Comparison of ENCODE assay signal across 9 cellular contexts in the genomic region with DNA sequence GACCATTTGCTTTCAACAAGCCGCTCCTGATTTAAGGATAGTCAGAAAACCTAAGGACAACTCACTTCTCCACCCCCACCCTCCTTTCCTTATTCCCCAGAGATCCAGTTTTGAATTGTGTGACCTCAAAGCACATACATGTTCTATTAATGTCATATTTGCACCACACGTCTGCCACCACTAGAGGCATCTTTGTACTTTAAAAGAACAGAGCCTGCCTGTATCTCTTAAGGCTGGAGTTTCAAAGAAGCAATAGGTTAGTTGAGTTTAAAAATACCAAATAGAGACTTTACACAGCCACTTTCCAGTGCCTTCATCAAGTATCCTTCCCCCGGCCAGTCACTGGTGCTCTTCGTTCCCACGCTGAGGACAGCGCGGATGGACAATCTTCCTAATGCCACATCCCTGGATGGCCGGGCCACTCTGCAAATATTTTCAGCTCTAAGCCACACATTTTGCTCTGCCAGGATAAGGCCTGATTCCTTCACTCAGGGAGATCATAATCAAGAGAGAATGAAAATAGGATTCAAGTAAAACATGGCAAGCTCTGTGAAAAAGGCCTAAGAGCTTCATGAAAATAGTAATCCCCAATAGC.
DNase-seq lines count a peak whose midpoint lies in the region; ATAC-seq and TF ChIP-seq lines count a peak whose summit lies in the region.
"Had no signal": no experiment of that assay in that cellular context is flagged by ENCODE, and none has a peak within 500 bp of the region (broad histone marks: within the 10 kb centered on the region; RNA-seq: fewer than 3 reads in every experiment).

No MANE protein-coding gene starts in this region.

- H3K36me3 ChIP-seq in ovary (no peaks in the 10 kb centered on the region), suprapubic skin (no peaks in the 10 kb centered on the region)

- H3K27ac Mint-ChIP-seq in activated T-helper 17 cell treated with anti-CD3 and anti-CD28 coated beads, Interleukin-2, amount 50 U/mL, for 72 hours: no peak overlapping the region

- no peaks in the 10 kb centered on the region for H3K27me3 ChIP-seq in ovary
- no peaks in the 10 kb centered on the region for H3K27me3 ChIP-seq in suprapubic skin

- no peak for TF ChIP-seq EP300 in ovary (IDR thresholded peaks at IDR 0.05)
- no peak for TF ChIP-seq EP300 in suprapubic skin (IDR thresholded peaks at IDR 0.05)

- 85 to 90% (median 88%) methylated on average over 8 of the region's 8 CpGs for WGBS in ovary, 3 donors
- WGBS in suprapubic skin: 87% methylated on average over 8 of the region's 8 CpGs

- H3K27me3 Mint-ChIP-seq in activated T-helper 17 cell treated with anti-CD3 and anti-CD28 coated beads, Interleukin-2, amount 50 U/mL, for 72 hours: peaks cover 12% of the 10 kb centered on the region

- H3K4me3 Mint-ChIP-seq in activated T-helper 17 cell treated with anti-CD3 and anti-CD28 coated beads, Interleukin-2, amount 50 U/mL, for 72 hours: no peak overlapping the region

- intact Hi-C loops in left colon (cut with DNase I, micrococcal nuclease) (no loop called here), ovary (cut with DNase I) (no loop called here)

- peak; percentile 79 for TF ChIP-seq CTCF in C4-2B (conservative IDR thresholded peaks at IDR 0.05)
- TF ChIP-seq CTCF in ovary (IDR thresholded peaks at IDR 0.05): no peak
- peak in 1 of 2 donors; percentile 30 for TF ChIP-seq CTCF in suprapubic skin (IDR thresholded peaks at IDR 0.05)

- no peak overlapping the region for H3K4me3 ChIP-seq in ovary
- H3K4me3 ChIP-seq in suprapubic skin: no peak overlapping the region
- H3K4me3 ChIP-seq: lung had no signal

- ATAC-seq in GM18907 (IDR thresholded peaks at IDR 0.05; ENCODE audit: unreplicated experiment) (peak; percentile 81), HG03159 (IDR thresholded peaks at IDR 0.05; ENCODE audit: unreplicated experiment) (peak; percentile 88), SK-N-SH treated with all-trans-retinoic acid at 6 μM for 48 hours (peak; percentile 82), left colon (peak; percentile 78)
- no peak for ATAC-seq in activated T-helper 17 cell treated with anti-CD3 and anti-CD28 coated beads, Interleukin-2, amount 50 U/mL, for 72 hours (replicated peaks)

- no peaks in the 10 kb centered on the region for H3K9me3 Mint-ChIP-seq in activated T-helper 17 cell treated with anti-CD3 and anti-CD28 coated beads, Interleukin-2, amount 50 U/mL, for 72 hours

- DNase-seq in left colon (peak in 1 of 2 donors; percentile 34), ovary (no peak), suprapubic skin (ENCODE audit: low spot score in 2 of 2) (no peak)

- peaks cover 13% of the 10 kb centered on the region for H3K4me1 ChIP-seq in ovary (ENCODE audit: insufficient read depth)
- H3K4me1 ChIP-seq in suprapubic skin: no peaks in the 10 kb centered on the region

- TF ChIP-seq POLR2A in ovary (IDR thresholded peaks at IDR 0.05) (no peak), suprapubic skin (IDR thresholded peaks at IDR 0.05) (no peak)

- H3K9me3 ChIP-seq in ovary: no peaks in the 10 kb centered on the region
- no peaks in the 10 kb centered on the region for H3K9me3 ChIP-seq in suprapubic skin

- no peaks in the 10 kb centered on the region for H3K36me3 Mint-ChIP-seq in activated T-helper 17 cell treated with anti-CD3 and anti-CD28 coated beads, Interleukin-2, amount 50 U/mL, for 72 hours (ENCODE audit: low read depth)

- no peak overlapping the region for H3K27ac ChIP-seq in C4-2B
- H3K27ac ChIP-seq in ovary: no peak overlapping the region
- H3K27ac ChIP-seq in suprapubic skin: no peak overlapping the region

- H3K4me1 Mint-ChIP-seq in activated T-helper 17 cell treated with anti-CD3 and anti-CD28 coated beads, Interleukin-2, amount 50 U/mL, for 72 hours: no peaks in the 10 kb centered on the region

TF ChIP-seq in SK-N-SH treated with all-trans-retinoic acid at 6 μM for 48 hours, 23 proteins besides CTCF, POLR2A, EP300 and RAD21:
- TF ChIP-seq BACH2 (CRISPR knock-in tag; IDR thresholded peaks at IDR 0.05; ENCODE audit: borderline replicate concordance) (no peak), SNAI2 (CRISPR knock-in tag; IDR thresholded peaks at IDR 0.05) (no peak), ZNF565 (CRISPR knock-in tag; conservative IDR thresholded peaks at IDR 0.05; ENCODE audit: low read depth) (no peak), ZFP30 (CRISPR knock-in tag; IDR thresholded peaks at IDR 0.05) (no peak), ARNTL (CRISPR knock-in tag; IDR thresholded peaks at IDR 0.05; ENCODE audit: borderline replicate concordance, low read depth) (no peak), ESRRG (CRISPR knock-in tag; IDR thresholded peaks at IDR 0.05) (no peak), CSDC2 (CRISPR knock-in tag; IDR thresholded peaks at IDR 0.05) (no peak), GLIS3 (CRISPR knock-in tag; IDR thresholded peaks at IDR 0.05) (no peak), OSR1 (CRISPR knock-in tag; IDR thresholded peaks at IDR 0.05) (no peak), ZNF8 (CRISPR knock-in tag; IDR thresholded peaks at IDR 0.05) (no peak), ISL1 (CRISPR knock-in tag; IDR thresholded peaks at IDR 0.05) (no peak), ZNF70 (CRISPR knock-in tag; IDR thresholded peaks at IDR 0.05) (no peak)
- TF ChIP-seq, protein P1, sequence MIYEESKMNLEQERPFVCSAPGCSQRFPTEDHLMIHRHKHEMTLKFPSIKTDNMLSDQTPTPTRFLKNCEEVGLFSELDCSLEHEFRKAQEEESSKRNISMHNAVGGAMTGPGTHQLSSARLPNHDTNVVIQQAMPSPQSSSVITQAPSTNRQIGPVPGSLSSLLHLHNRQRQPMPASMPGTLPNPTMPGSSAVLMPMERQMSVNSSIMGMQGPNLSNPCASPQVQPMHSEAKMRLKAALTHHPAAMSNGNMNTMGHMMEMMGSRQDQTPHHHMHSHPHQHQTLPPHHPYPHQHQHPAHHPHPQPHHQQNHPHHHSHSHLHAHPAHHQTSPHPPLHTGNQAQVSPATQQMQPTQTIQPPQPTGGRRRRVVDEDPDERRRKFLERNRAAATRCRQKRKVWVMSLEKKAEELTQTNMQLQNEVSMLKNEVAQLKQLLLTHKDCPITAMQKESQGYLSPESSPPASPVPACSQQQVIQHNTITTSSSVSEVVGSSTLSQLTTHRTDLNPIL (CRISPR knock-in tag; IDR thresholded peaks at IDR 0.05; ENCODE audit: low read depth): no peak
- TF ChIP-seq, protein P2, sequence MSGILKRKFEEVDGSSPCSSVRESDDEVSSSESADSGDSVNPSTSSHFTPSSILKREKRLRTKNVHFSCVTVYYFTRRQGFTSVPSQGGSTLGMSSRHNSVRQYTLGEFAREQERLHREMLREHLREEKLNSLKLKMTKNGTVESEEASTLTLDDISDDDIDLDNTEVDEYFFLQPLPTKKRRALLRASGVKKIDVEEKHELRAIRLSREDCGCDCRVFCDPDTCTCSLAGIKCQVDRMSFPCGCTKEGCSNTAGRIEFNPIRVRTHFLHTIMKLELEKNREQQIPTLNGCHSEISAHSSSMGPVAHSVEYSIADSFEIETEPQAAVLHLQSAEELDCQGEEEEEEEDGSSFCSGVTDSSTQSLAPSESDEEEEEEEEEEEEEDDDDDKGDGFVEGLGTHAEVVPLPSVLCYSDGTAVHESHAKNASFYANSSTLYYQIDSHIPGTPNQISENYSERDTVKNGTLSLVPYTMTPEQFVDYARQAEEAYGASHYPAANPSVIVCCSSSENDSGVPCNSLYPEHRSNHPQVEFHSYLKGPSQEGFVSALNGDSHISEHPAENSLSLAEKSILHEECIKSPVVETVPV (CRISPR knock-in tag; IDR thresholded peaks at IDR 0.05): no peak
- TF ChIP-seq, protein P3, sequence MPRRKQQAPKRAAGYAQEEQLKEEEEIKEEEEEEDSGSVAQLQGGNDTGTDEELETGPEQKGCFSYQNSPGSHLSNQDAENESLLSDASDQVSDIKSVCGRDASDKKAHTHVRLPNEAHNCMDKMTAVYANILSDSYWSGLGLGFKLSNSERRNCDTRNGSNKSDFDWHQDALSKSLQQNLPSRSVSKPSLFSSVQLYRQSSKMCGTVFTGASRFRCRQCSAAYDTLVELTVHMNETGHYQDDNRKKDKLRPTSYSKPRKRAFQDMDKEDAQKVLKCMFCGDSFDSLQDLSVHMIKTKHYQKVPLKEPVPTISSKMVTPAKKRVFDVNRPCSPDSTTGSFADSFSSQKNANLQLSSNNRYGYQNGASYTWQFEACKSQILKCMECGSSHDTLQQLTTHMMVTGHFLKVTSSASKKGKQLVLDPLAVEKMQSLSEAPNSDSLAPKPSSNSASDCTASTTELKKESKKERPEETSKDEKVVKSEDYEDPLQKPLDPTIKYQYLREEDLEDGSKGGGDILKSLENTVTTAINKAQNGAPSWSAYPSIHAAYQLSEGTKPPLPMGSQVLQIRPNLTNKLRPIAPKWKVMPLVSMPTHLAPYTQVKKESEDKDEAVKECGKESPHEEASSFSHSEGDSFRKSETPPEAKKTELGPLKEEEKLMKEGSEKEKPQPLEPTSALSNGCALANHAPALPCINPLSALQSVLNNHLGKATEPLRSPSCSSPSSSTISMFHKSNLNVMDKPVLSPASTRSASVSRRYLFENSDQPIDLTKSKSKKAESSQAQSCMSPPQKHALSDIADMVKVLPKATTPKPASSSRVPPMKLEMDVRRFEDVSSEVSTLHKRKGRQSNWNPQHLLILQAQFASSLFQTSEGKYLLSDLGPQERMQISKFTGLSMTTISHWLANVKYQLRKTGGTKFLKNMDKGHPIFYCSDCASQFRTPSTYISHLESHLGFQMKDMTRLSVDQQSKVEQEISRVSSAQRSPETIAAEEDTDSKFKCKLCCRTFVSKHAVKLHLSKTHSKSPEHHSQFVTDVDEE (CRISPR knock-in tag; IDR thresholded peaks at IDR 0.05): no peak
- TF ChIP-seq, protein P4, sequence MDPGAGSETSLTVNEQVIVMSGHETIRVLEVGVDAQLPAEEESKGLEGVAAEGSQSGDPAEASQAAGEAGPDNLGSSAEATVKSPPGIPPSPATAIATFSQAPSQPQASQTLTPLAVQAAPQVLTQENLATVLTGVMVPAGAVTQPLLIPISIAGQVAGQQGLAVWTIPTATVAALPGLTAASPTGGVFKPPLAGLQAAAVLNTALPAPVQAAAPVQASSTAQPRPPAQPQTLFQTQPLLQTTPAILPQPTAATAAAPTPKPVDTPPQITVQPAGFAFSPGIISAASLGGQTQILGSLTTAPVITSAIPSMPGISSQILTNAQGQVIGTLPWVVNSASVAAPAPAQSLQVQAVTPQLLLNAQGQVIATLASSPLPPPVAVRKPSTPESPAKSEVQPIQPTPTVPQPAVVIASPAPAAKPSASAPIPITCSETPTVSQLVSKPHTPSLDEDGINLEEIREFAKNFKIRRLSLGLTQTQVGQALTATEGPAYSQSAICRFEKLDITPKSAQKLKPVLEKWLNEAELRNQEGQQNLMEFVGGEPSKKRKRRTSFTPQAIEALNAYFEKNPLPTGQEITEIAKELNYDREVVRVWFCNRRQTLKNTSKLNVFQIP (CRISPR knock-in tag; IDR thresholded peaks at IDR 0.05; ENCODE audit: borderline replicate concordance, low read depth): no peak
